Comparison of ENCODE assay signal across 16 cellular contexts in the genomic region with DNA sequence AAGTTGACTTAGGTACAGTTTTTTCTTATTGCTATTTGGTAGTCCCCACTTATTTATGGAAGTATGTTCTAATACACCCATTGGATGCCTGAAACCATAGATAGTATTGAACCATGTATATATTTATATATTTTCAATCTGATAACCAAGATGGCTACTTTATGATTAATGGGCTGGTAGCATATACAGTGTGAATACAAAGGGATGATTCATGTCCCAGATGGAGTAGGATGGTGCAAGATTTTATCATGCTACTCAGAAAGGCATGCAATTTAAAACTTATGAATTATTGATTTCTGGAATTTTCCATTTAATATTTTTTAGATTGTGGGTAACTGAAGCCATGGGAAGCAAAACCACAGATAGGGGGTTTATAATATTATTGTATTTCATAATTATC.
"Had no signal": no experiment of that assay in that cellular context is flagged by ENCODE, and none has a peak within 500 bp of the region (broad histone marks: within the 10 kb centered on the region; RNA-seq: fewer than 3 reads in every experiment).

No MANE protein-coding gene starts in this region.

- H3K27me3 ChIP-seq: ascending aorta, suprapubic skin, transverse colon, uterus had no signal

- H3K4me1 ChIP-seq: suprapubic skin, uterus had no signal

- H3K9me3 ChIP-seq: ascending aorta, mucosa of descending colon, suprapubic skin, transverse colon, uterus had no signal

- H3K4me3 ChIP-seq: ascending aorta, mucosa of descending colon, skin epidermis, suprapubic skin, transverse colon, uterus had no signal

- DNase-seq: activated CD4-positive, alpha-beta T cell treated with anti-CD3 and anti-CD28 coated beads, Interleukin-2, amount 10 ng/mL, durations not matched to agents 7 days and 5 days; activated CD8-positive, alpha-beta memory T cell treated with anti-CD3 and anti-CD28 coated beads, Interleukin-2, amount 50 U/mL, for 4 hours; activated effector memory CD4-positive, alpha-beta T cell treated with Interleukin-2 at 50 U/mL for 16 hours; activated naive CD4-positive, alpha-beta T cell treated with anti-CD3 and anti-CD28 coated beads, Interleukin-2, amount 10 ng/mL, durations not matched to agents 7 days and 5 days; activated T-cell treated with anti-CD3 and anti-CD28 coated beads, Interleukin-2, amount 50 U/mL, for 48 hours; cerebellar nuclear complex; effector CD8-positive, alpha-beta T cell; mesenchymal stem cell; mucosa of descending colon; naive B cell; T1000; transverse colon; uterus had no signal

- ATAC-seq: mucosa of descending colon had no signal

- H3K27ac ChIP-seq: ascending aorta, skin epidermis, suprapubic skin, transverse colon, uterus had no signal

- H3K36me3 ChIP-seq: uterus had no signal
